In the genomic region with DNA sequence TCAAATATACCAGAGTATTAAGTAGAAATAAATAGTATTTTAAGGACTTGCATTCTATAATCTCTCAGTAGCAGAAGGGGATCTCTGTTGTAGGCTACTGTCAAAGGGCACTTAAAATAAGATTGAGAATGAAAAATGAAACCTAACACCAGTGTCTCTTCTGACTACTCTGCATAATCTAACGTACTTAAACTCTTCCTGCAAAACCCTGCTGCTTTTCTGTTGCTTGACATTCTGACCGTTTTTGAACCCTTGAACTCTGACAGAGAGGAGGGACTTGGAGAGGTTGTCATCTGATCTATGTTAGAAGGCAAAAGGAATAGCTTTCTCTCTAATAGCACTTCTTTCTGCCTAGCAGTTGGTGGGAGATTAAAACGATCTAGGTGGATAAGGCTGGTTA, we compare ENCODE assay signal across 1 cellular context.
TF ChIP-seq lines count a peak whose summit lies in the region.

No MANE protein-coding gene starts in this region.

TF ChIP-seq in GM12878, 131 proteins besides CTCF, POLR2A, EP300 and RAD21 (continued from another document):
- TF ChIP-seq, protein P1, sequence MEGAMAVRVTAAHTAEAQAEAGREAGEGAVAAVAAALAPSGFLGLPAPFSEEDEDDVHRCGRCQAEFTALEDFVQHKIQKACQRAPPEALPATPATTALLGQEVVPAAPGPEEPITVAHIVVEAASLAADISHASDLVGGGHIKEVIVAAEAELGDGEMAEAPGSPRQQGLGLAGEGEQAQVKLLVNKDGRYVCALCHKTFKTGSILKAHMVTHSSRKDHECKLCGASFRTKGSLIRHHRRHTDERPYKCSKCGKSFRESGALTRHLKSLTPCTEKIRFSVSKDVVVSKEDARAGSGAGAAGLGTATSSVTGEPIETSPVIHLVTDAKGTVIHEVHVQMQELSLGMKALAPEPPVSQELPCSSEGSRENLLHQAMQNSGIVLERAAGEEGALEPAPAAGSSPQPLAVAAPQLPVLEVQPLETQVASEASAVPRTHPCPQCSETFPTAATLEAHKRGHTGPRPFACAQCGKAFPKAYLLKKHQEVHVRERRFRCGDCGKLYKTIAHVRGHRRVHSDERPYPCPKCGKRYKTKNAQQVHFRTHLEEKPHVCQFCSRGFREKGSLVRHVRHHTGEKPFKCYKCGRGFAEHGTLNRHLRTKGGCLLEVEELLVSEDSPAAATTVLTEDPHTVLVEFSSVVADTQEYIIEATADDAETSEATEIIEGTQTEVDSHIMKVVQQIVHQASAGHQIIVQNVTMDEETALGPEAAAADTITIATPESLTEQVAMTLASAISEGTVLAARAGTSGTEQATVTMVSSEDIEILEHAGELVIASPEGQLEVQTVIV (IDR thresholded peaks at IDR 0.05; ENCODE audit: borderline replicate concordance, partially characterized antibody): no peak
- TF ChIP-seq MXI1 (IDR thresholded peaks at IDR 0.05; ENCODE audit: low read depth, low read length) (no peak), NBN (IDR thresholded peaks at IDR 0.05) (no peak), SRF (IDR thresholded peaks at IDR 0.05; ENCODE audit: low read depth in 2 of 2, low read length in 2 of 2) (no peak), ZBED1 (IDR thresholded peaks at IDR 0.05; ENCODE audit: borderline replicate concordance) (no peak), SPI1 (IDR thresholded peaks at IDR 0.05; ENCODE audit: borderline replicate concordance, insufficient read depth, low read depth, low read length) (no peak), KLF5 (IDR thresholded peaks at IDR 0.05; ENCODE audit: partially characterized antibody) (no peak), FOXK2 (IDR thresholded peaks at IDR 0.05) (no peak)
